ENCODE assay signal across 1 cellular context in the genomic region with DNA sequence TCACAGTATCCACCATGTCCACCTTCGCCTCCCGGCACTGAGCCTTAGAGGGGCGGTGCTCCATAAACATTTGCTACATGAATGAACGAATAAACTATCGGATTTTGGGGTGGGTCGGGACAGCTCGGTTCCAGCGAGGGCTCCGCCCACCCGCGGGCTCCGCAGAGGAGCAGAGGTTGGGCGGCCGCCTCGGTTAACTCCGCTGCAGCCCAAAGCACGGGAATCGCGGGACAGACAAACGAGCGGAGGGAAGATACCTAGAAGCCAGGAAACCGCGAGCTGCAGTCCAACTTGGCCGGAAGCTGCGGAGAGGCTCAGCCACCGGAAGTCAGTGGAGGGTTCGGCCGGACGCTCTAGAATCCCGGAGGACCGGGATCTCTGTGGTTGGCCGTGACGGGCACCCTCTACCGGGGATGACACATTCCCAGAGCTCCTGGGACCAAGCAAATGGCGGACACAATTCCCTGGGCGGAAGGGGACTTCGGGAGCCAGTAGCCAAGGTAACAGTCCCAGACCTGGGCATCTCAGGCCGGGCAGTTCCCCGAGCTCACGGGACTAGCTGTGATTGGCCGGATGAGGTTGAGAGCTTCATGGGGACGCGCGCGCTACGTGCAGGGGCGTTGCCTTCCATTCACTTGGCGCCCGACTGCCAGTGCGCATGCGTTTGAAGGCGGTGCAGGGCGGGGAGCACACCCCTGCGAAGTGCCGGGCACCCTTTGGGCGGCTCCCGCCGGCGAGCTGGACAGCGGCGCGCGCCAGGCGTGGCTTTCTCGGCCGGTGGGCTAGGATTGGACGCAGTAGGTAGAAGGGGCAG.
TF ChIP-seq lines count a peak whose summit lies in the region.

No MANE protein-coding gene starts in this region.

TF ChIP-seq in HepG2, 621 proteins besides CTCF, POLR2A, EP300 and RAD21 (continued from another document and continues in another):
- TF ChIP-seq HMG20B (CRISPR knock-in tag; conservative IDR thresholded peaks at IDR 0.05) (no peak), SIN3B (IDR thresholded peaks at IDR 0.05; ENCODE audit: low read length) (no peak; the same call in 1 of the 2 replicates), ZNF34 (CRISPR knock-in tag; IDR thresholded peaks at IDR 0.05; ENCODE audit: borderline replicate concordance) (0 out of 2 replicates have a peak, but pooled peaks have one; percentile 61), ZNF281 (CRISPR knock-in tag; IDR thresholded peaks at IDR 0.05; ENCODE audit: borderline replicate concordance) (no peak), ZNF460 (CRISPR knock-in tag; IDR thresholded peaks at IDR 0.05; ENCODE audit: borderline replicate concordance) (no peak), POGZ (CRISPR knock-in tag; IDR thresholded peaks at IDR 0.05) (0 out of 2 replicates have a peak, but pooled peaks have one; percentile 26), ELF3 (CRISPR knock-in tag; IDR thresholded peaks at IDR 0.05) (peak; percentile 55; the same call in 1 of the 2 replicates), ZNF232 (CRISPR knock-in tag; IDR thresholded peaks at IDR 0.05; ENCODE audit: borderline replicate concordance) (no peak; the same call in 1 of the 2 replicates), NFAT5 (CRISPR knock-in tag; IDR thresholded peaks at IDR 0.05) (peak; percentile 60; the same call in 1 of the 2 replicates), MEIS2 (CRISPR knock-in tag; IDR thresholded peaks at IDR 0.05) (no peak; the same call in 1 of the 2 replicates), ZNF816 (CRISPR knock-in tag; IDR thresholded peaks at IDR 0.05; ENCODE audit: borderline replicate concordance) (no peak), HOXA7 (CRISPR knock-in tag; IDR thresholded peaks at IDR 0.05) (no peak), ZBTB34 (CRISPR knock-in tag; IDR thresholded peaks at IDR 0.05) (no peak), PITX1 (CRISPR knock-in tag; IDR thresholded peaks at IDR 0.05) (peak; percentile 51; the same call in 1 of the 2 replicates), RFX3 (CRISPR knock-in tag; IDR thresholded peaks at IDR 0.05) (peak; percentile 59; the same call in 1 of the 2 replicates), TRAFD1 (CRISPR knock-in tag; IDR thresholded peaks at IDR 0.05; ENCODE audit: borderline replicate concordance) (peak; percentile 65; the same call in 1 of the 2 replicates), DMTF1 (CRISPR knock-in tag; IDR thresholded peaks at IDR 0.05) (no peak), ZNF569 (CRISPR knock-in tag; IDR thresholded peaks at IDR 0.05; ENCODE audit: borderline replicate concordance) (no peak), CREM (IDR thresholded peaks at IDR 0.05) (peak; percentile 79), CREM (CRISPR knock-in tag; IDR thresholded peaks at IDR 0.05) (no peak), TRIM24 (CRISPR knock-in tag; IDR thresholded peaks at IDR 0.05) (no peak), ZNF468 (CRISPR knock-in tag; IDR thresholded peaks at IDR 0.05) (no peak), TAF15 (IDR thresholded peaks at IDR 0.05; ENCODE audit: low read depth, low read length, poor library complexity, severe bottlenecking) (no peak), ATAD3A (CRISPR knock-in tag; IDR thresholded peaks at IDR 0.05) (no peak), NFYB (CRISPR knock-in tag; IDR thresholded peaks at IDR 0.05) (peak; percentile 89), CBX1 (IDR thresholded peaks at IDR 0.05; ENCODE audit: low read depth) (no peak), BHLHE40 (IDR thresholded peaks at IDR 0.05; ENCODE audit: low read length) (peak; percentile 62), REL (CRISPR knock-in tag; conservative IDR thresholded peaks at IDR 0.05) (no peak), ZNF891 (CRISPR knock-in tag; IDR thresholded peaks at IDR 0.05) (no peak), POGK (CRISPR knock-in tag; conservative IDR thresholded peaks at IDR 0.05) (no peak), ZNF883 (CRISPR knock-in tag; IDR thresholded peaks at IDR 0.05; ENCODE audit: not compliant biosample characterization) (peak; percentile 80), CHD2 (IDR thresholded peaks at IDR 0.05; ENCODE audit: low read depth, low read length) (peak; percentile 90), SNAI1 (CRISPR knock-in tag; IDR thresholded peaks at IDR 0.05; ENCODE audit: borderline replicate concordance) (no peak), KLF15 (CRISPR knock-in tag; IDR thresholded peaks at IDR 0.05; ENCODE audit: borderline replicate concordance) (no peak), ZNF772 (CRISPR knock-in tag; IDR thresholded peaks at IDR 0.05) (no peak), JUND (CRISPR knock-in tag; IDR thresholded peaks at IDR 0.05) (no peak), ZNF136 (CRISPR knock-in tag; IDR thresholded peaks at IDR 0.05; ENCODE audit: low read depth) (peak; percentile 95; the same call in 1 of the 2 replicates), ZFX (CRISPR knock-in tag; IDR thresholded peaks at IDR 0.05; ENCODE audit: low read depth) (peak; percentile 37), ZNF383 (CRISPR knock-in tag; IDR thresholded peaks at IDR 0.05; ENCODE audit: borderline replicate concordance) (no peak), GTF2F1 (IDR thresholded peaks at IDR 0.05; ENCODE audit: low read length) (no peak)
- TF ChIP-seq, protein P1, sequence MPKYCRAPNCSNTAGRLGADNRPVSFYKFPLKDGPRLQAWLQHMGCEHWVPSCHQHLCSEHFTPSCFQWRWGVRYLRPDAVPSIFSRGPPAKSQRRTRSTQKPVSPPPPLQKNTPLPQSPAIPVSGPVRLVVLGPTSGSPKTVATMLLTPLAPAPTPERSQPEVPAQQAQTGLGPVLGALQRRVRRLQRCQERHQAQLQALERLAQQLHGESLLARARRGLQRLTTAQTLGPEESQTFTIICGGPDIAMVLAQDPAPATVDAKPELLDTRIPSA (CRISPR knock-in tag; IDR thresholded peaks at IDR 0.05; ENCODE audit: borderline replicate concordance): no peak
